Comparison of ENCODE assay signal across 8 cellular contexts in genomic region chr2:48313036-48313877, GRCh38. TPM values are rescaled to one million over a fixed set of nuclear protein-coding genes. Genes with fewer than 3 reads are reported as not detected.
DNase-seq lines count a peak whose midpoint lies in the region; ATAC-seq and TF ChIP-seq lines count a peak whose summit lies in the region.

No MANE protein-coding gene starts in this region.

- H3K9me3 ChIP-seq in Caco-2 = 0 out of 2 replicates have a peak, but pooled peaks cover 5% of the 10 kb centered on the region

- peaks cover 17% of the 10 kb centered on the region for H3K4me1 ChIP-seq in Caco-2

- POLR2A ChIA-PET in Caco-2 (lab: Charles Lee) = interaction anchor here (0.6 kb wide), 1 partner anchor 104 kb away, joined by 4 read pairs; no protein-coding TSS in a partner anchor

- peak overlapping the region; percentile 98 for H3K27ac Mint-ChIP-seq in Caco-2 (ENCODE audit: unreplicated experiment)
- H3K27ac Mint-ChIP-seq in activated naive CD8-positive, alpha-beta T cell = peak overlapping the region; percentile 96
- peak overlapping the region; percentile 84 for H3K27ac Mint-ChIP-seq in mesothelial cell of epicardium

- CTCF ChIA-PET in Caco-2 (lab: Charles Lee) = no interaction called here

- H3K27me3 Mint-ChIP-seq in Caco-2 (ENCODE audit: insufficient read depth, unreplicated experiment) (no peaks in the 10 kb centered on the region), mesothelial cell of epicardium (ENCODE audit: low read depth) (no peaks in the 10 kb centered on the region)
- H3K27me3 Mint-ChIP-seq in activated naive CD8-positive, alpha-beta T cell = no peaks in the 10 kb centered on the region

- H3K36me3 Mint-ChIP-seq in Caco-2 (ENCODE audit: insufficient read depth, unreplicated experiment) (peaks cover 25% of the 10 kb centered on the region), mesothelial cell of epicardium (peaks cover 2% of the 10 kb centered on the region)
- H3K36me3 Mint-ChIP-seq in activated naive CD8-positive, alpha-beta T cell = peaks cover 20% of the 10 kb centered on the region

- TF ChIP-seq CTCF in Caco-2 (IDR thresholded peaks at IDR 0.05; ENCODE audit: insufficient read depth in 1 of 2, low read depth in 1 of 2, low read length in 1 of 2, severe bottlenecking in 1 of 2, unreplicated experiment in 1 of 2) (no peak), mesothelial cell of epicardium (IDR thresholded peaks at IDR 0.05; ENCODE audit: unreplicated experiment) (no peak)

- H3K27me3 ChIP-seq in Caco-2 (replicated peaks; ENCODE audit: control insufficient read depth, insufficient read depth, low read length) = no peaks in the 10 kb centered on the region

- DNase-seq in Caco-2 = peak in 1 of 2 experiments; percentile 19
- DNase-seq in mesothelial cell of epicardium (ENCODE audit: low spot score in 2 of 2, unreplicated experiment in 2 of 2) = no peak
- no peak for DNase-seq in NCI-H2196 treated with DMSO at 0.1 percent for 48 hours (lab: John Stamatoyannopoulos, UW; ENCODE audit: unreplicated experiment)
- no peak for DNase-seq in activated effector memory CD4-positive, alpha-beta T cell treated with Interleukin-2 at 50 U/mL for 16 hours
- DNase-seq in COLO668 (lab: John Stamatoyannopoulos, UW; ENCODE audit: unreplicated experiment) = no peak

- H3K4me1 Mint-ChIP-seq in Caco-2 (ENCODE audit: low read depth, unreplicated experiment) = peaks cover 16% of the 10 kb centered on the region
- H3K4me1 Mint-ChIP-seq in activated naive CD8-positive, alpha-beta T cell (ENCODE audit: low read depth) = peaks cover 27% of the 10 kb centered on the region
- H3K4me1 Mint-ChIP-seq in mesothelial cell of epicardium = peaks cover 24% of the 10 kb centered on the region

- BruUV-seq in Caco-2 (replicated peaks; lab: Mats Ljungman, UMichigan) = TSS peak; percentile 76

- ATAC-seq in HG02623 (IDR thresholded peaks at IDR 0.05; ENCODE audit: unreplicated experiment) (peak; percentile 5), HG02678 (IDR thresholded peaks at IDR 0.05; ENCODE audit: unreplicated experiment) (no peak)

- no peaks in the 10 kb centered on the region; the same call in 1 of the 2 replicates for H3K36me3 ChIP-seq in Caco-2 (ENCODE audit: control insufficient read depth, insufficient read depth, low read length)

- H3K9me3 Mint-ChIP-seq in Caco-2 (ENCODE audit: unreplicated experiment) = peaks cover 11% of the 10 kb centered on the region
- H3K9me3 Mint-ChIP-seq in activated naive CD8-positive, alpha-beta T cell (ENCODE audit: low read depth) = peaks cover 10% of the 10 kb centered on the region
- peaks cover 20% of the 10 kb centered on the region for H3K9me3 Mint-ChIP-seq in mesothelial cell of epicardium

- intact Hi-C loops in Caco-2 (cut with micrococcal nuclease; ENCODE audit: unreplicated experiment) = no loop called here

- H3K4me3 Mint-ChIP-seq in Caco-2 (ENCODE audit: unreplicated experiment) (peak overlapping the region; percentile 84), mesothelial cell of epicardium (peak overlapping the region; percentile 76)
- peak overlapping the region; percentile 88 for H3K4me3 Mint-ChIP-seq in activated naive CD8-positive, alpha-beta T cell

- peak overlapping the region; percentile 74 for H3K4me3 ChIP-seq in Caco-2 (ENCODE audit: low read depth, low read length)

RNA-seq across cellular contexts. Expression of gene FOXN2, which starts 1.2 kb away (rescaled TPM):
- 31.9 and 32.3 TPM in 2 replicates for total RNA-seq in Caco-2 (2022)
- 10.1 to 12.9 TPM (median 12.8 TPM) in 3 replicates for total RNA-seq in mesothelial cell of epicardium
